ENCODE assay signal across 20 cellular contexts in the genomic region with DNA sequence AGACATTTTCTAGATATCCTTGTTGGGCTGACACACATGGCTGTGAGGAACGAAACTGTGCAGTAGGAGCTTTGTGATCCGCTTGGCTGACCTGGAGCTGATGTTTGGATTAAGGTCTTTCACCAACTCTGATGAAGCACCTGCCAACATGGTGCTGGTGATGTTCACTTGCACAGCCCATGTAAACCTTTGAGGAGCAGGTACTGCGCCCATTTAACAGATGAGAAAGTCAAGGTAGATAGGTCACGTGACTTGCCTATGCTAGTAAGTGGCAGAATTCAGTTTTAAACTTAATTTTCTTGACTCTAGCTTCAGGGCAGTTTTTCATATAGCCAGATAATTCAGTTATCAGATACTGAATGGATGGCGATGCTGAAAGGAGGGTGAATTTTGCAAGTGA.
DNase-seq lines count a peak whose midpoint lies in the region; ATAC-seq, FAIRE-seq and TF ChIP-seq lines count a peak whose summit lies in the region.
"Had no signal": no experiment of that assay in that cellular context is flagged by ENCODE, and none has a peak within 500 bp of the region (broad histone marks: within the 10 kb centered on the region; RNA-seq: fewer than 3 reads in every experiment).

No MANE protein-coding gene starts in this region.

- no peaks in the 10 kb centered on the region for H3K9me2 ChIP-seq in neural cell (ENCODE audit: insufficient read depth, low read length)

- no peak overlapping the region for H2AFZ ChIP-seq in HepG2 (ENCODE audit: low read length)
- no peak overlapping the region for H2AFZ ChIP-seq in K562 (ENCODE audit: low read depth, low read length)
- H2AFZ ChIP-seq in neural cell (ENCODE audit: low read depth, low read length): no peak overlapping the region
- H2AFZ ChIP-seq: GM23338 had no signal

- H3K4me2 ChIP-seq in HepG2 (ENCODE audit: low read depth, low read length) (no peak overlapping the region), K562 (ENCODE audit: insufficient read depth, low read length) (no peak overlapping the region), neural cell (ENCODE audit: low read length) (no peak overlapping the region)
- H3K4me2 ChIP-seq: BLaER1, GM23338 had no signal

- H4K20me1 ChIP-seq in HepG2 (ENCODE audit: insufficient read depth, low read length) (no peaks in the 10 kb centered on the region), K562 (replicated peaks; ENCODE audit: control insufficient read depth, insufficient read depth, low read length) (peaks cover 7% of the 10 kb centered on the region; the same call in 1 of the 2 replicates), neural cell (ENCODE audit: insufficient read depth) (no peaks in the 10 kb centered on the region)
- H4K20me1 ChIP-seq: BLaER1 had no signal

- TF ChIP-seq EP300 in HepG2 (IDR thresholded peaks at IDR 0.05; ENCODE audit: low read depth in 2 of 2, low read length in 2 of 2): no peak
- no peak for TF ChIP-seq EP300 in HepG2 (CRISPR knock-in tag; IDR thresholded peaks at IDR 0.05; ENCODE audit: borderline replicate concordance)
- TF ChIP-seq EP300 in K562 (IDR thresholded peaks at IDR 0.05; ENCODE audit: low read length): no peak
- TF ChIP-seq EP300 in neural cell (conservative IDR thresholded peaks at IDR 0.05; ENCODE audit: poor library complexity, severe bottlenecking): no peak

- TF ChIP-seq CTCF in HepG2 (CRISPR knock-in tag; IDR thresholded peaks at IDR 0.05) (no peak), right lobe of liver (IDR thresholded peaks at IDR 0.05) (no peak), K562 (IDR thresholded peaks at IDR 0.05 in 2 of 3, conservative IDR thresholded peaks at IDR 0.05 in 1 of 3; ENCODE audit: insufficient read depth in 2 of 3, low read depth in 1 of 3, low read length in 3 of 3) (no peak), neural cell (IDR thresholded peaks at IDR 0.05; ENCODE audit: poor library complexity, severe bottlenecking) (no peak), foreskin keratinocyte (conservative IDR thresholded peaks at IDR 0.05) (no peak)

- no peaks in the 10 kb centered on the region for H3F3A ChIP-seq in neural cell (ENCODE audit: insufficient read depth, low read length, poor library complexity, severe bottlenecking)

- 24% methylated on average over 5 of the region's 5 CpGs for WGBS in HepG2 (ENCODE audit: low lambda C conversion rate)
- 80% methylated on average over 3 of the region's 5 CpGs for WGBS in right lobe of liver (ENCODE audit: insufficient coverage, low coverage, low lambda C conversion rate, missing lambda C conversion rate)
- under 1% methylated on average over 5 of the region's 5 CpGs for WGBS in K562 (ENCODE audit: insufficient coverage, low coverage, missing lambda C conversion rate)

- CTCF ChIA-PET in HepG2 (lab: Yijun Ruan, JAX; ENCODE audit: low intra/inter-chr PET ratio, low total read pairs): no interaction called here
- CTCF ChIA-PET in K562 (lab: Yijun Ruan, JAX; ENCODE audit: low intra/inter-chr PET ratio): no interaction called here

- no peaks in the 10 kb centered on the region for H3K4me1 ChIP-seq in HepG2 (ENCODE audit: insufficient read depth, low read length)
- no peaks in the 10 kb centered on the region for H3K4me1 ChIP-seq in right lobe of liver
- H3K4me1 ChIP-seq in K562 (replicated peaks in 1 of 2; ENCODE audit: control insufficient read depth in 2 of 2, insufficient read depth in 2 of 2, low read length in 2 of 2): no peaks in the 10 kb centered on the region
- no peaks in the 10 kb centered on the region for H3K4me1 ChIP-seq in foreskin keratinocyte
- H3K4me1 ChIP-seq: BLaER1, Caco-2 had no signal

- no peaks in the 10 kb centered on the region for H3K36me3 ChIP-seq in HepG2 (replicated peaks in 1 of 2; ENCODE audit: control insufficient read depth in 1 of 2, insufficient read depth in 2 of 2, low read length in 2 of 2)
- H3K36me3 ChIP-seq in right lobe of liver: no peaks in the 10 kb centered on the region
- no peaks in the 10 kb centered on the region for H3K36me3 ChIP-seq in K562 (ENCODE audit: control insufficient read depth, insufficient read depth, low read length)
- H3K36me3 ChIP-seq in neural cell (ENCODE audit: insufficient read depth, low read length): no peaks in the 10 kb centered on the region
- H3K36me3 ChIP-seq: BLaER1 had no signal

- TF ChIP-seq POLR2A in HepG2 (IDR thresholded peaks at IDR 0.05; ENCODE audit: insufficient read depth in 1 of 2, low read depth in 2 of 2, low read length in 2 of 2) (no peak), right lobe of liver (IDR thresholded peaks at IDR 0.05) (no peak), K562 (conservative IDR thresholded peaks at IDR 0.05) (no peak)

- FAIRE-seq in HepG2 (lab: Jason Lieb, UNC) (no peak), K562 (lab: Jason Lieb, UNC) (no peak)
- FAIRE-seq: A204.1, G401.6 had no signal

- H3K27me3 ChIP-seq in HepG2 (ENCODE audit: control insufficient read depth in 1 of 2, insufficient read depth in 2 of 2, low read length in 2 of 2): peaks cover 2 to 24% of the 10 kb centered on the region in 2 experiments; a peak in 4 of 5 replicates
- no peaks in the 10 kb centered on the region for H3K27me3 ChIP-seq in right lobe of liver
- peaks cover 7 to 29% of the 10 kb centered on the region in 2 experiments; a peak in 4 of 5 replicates for H3K27me3 ChIP-seq in K562 (ENCODE audit: control insufficient read depth in 2 of 2, insufficient read depth in 2 of 2, low read length in 2 of 2)
- no peaks in the 10 kb centered on the region for H3K27me3 ChIP-seq in neural cell (ENCODE audit: insufficient read depth, low read depth, low read length)
- H3K27me3 ChIP-seq in foreskin keratinocyte: peaks cover 2% of the 10 kb centered on the region
- H3K27me3 ChIP-seq: BLaER1 had no signal

- in situ Hi-C loops in HepG2 (cut with HindIII; ENCODE audit: extremely low pct_ligation_motif_present, low pct_unique_long_range_greater_than_20kb): no loop called here
- in situ Hi-C loops in K562 (cut with MboI): no loop called here

- POLR2A ChIA-PET in HepG2 (lab: Yijun Ruan, JAX) (no interaction called here), K562 (lab: Yijun Ruan, JAX) (no interaction called here)

- TF ChIP-seq RAD21 in HepG2 (CRISPR knock-in tag; IDR thresholded peaks at IDR 0.05) (no peak), K562 (CRISPR knock-in tag; conservative IDR thresholded peaks at IDR 0.05 in 1 of 2, IDR thresholded peaks at IDR 0.05 in 1 of 2) (no peak), neural cell (conservative IDR thresholded peaks at IDR 0.05) (no peak)

- H3K27ac ChIP-seq in HepG2 (ENCODE audit: extremely low read length, insufficient read depth, low read length): no peak overlapping the region
- no peak overlapping the region for H3K27ac ChIP-seq in right lobe of liver
- no peak overlapping the region for H3K27ac ChIP-seq in K562 (ENCODE audit: extremely low read depth, low read depth, low read length)
- H3K27ac ChIP-seq in neural cell (ENCODE audit: low read length): peak overlapping the region; percentile 91
- H3K27ac ChIP-seq in foreskin keratinocyte: no peak overlapping the region
- H3K27ac ChIP-seq: 22Rv1, BLaER1, C4-2B had no signal

- ATAC-seq in HepG2 (no peak), right lobe of liver (no peak), K562 (no peak), HG02798 (IDR thresholded peaks at IDR 0.05; ENCODE audit: poor library complexity, unreplicated experiment) (no peak), foreskin keratinocyte (no peak), GM18517 (IDR thresholded peaks at IDR 0.05; ENCODE audit: unreplicated experiment) (no peak)
- ATAC-seq: CD8-positive, alpha-beta T cell; GM23338 had no signal

- intact Hi-C loops in HepG2 (cut with micrococcal nuclease; ENCODE audit: unreplicated experiment) (no loop called here), right lobe of liver (cut with DNase I) (no loop called here), K562 (cut with micrococcal nuclease) (no loop called here)

- H3K4me3 ChIP-seq in HepG2 (replicated peaks in 1 of 3; ENCODE audit: insufficient read depth in 1 of 3, low read depth in 2 of 3, low read length in 3 of 3): no peak overlapping the region
- H3K4me3 ChIP-seq in right lobe of liver: no peak overlapping the region
- H3K4me3 ChIP-seq in K562: no peak overlapping the region
- H3K4me3 ChIP-seq in neural cell (ENCODE audit: low read length): no peak overlapping the region
- H3K4me3 ChIP-seq: BLaER1, GM23338 had no signal

- no peak overlapping the region for H3K9ac ChIP-seq in HepG2 (ENCODE audit: insufficient read depth, low read depth, low read length)
- H3K9ac ChIP-seq in K562 (ENCODE audit: insufficient read depth in 1 of 2, low read depth in 2 of 2, low read length in 2 of 2): no peak overlapping the region
- H3K9ac ChIP-seq in neural cell (ENCODE audit: low read length): no peak overlapping the region
- H3K9ac ChIP-seq: BLaER1 had no signal

- no peak for DNase-seq in HepG2 (ENCODE audit: low spot score)
- DNase-seq in right lobe of liver: no peak
- DNase-seq in K562 (ENCODE audit: extremely low read depth in 1 of 4, low spot score in 3 of 4): no peak
- no peak for DNase-seq in foreskin keratinocyte
- DNase-seq: Caco-2; CD4-positive, CD25-positive, alpha-beta regulatory T cell; CD8-positive, alpha-beta T cell; DMS153; DND-41; H9; HFFc6 had no signal

- H3K9me1 ChIP-seq in K562 (ENCODE audit: control insufficient read depth, insufficient read depth, low read length): no peaks in the 10 kb centered on the region

- no peaks in the 10 kb centered on the region for H3K79me2 ChIP-seq in HepG2 (ENCODE audit: insufficient read depth, low read length)
- no peaks in the 10 kb centered on the region for H3K79me2 ChIP-seq in K562 (ENCODE audit: control insufficient read depth, insufficient read depth, low read length)
- H3K79me2 ChIP-seq in neural cell (replicated peaks; ENCODE audit: insufficient read depth, low read length): no peaks in the 10 kb centered on the region

- H3K9me3 ChIP-seq in HepG2 (ENCODE audit: low read length) (no peaks in the 10 kb centered on the region), right lobe of liver (no peaks in the 10 kb centered on the region), K562 (replicated peaks; ENCODE audit: control insufficient read depth, insufficient read depth, low read depth, low read length) (no peaks in the 10 kb centered on the region), neural cell (ENCODE audit: low read length) (no peaks in the 10 kb centered on the region)
- H3K9me3 ChIP-seq: BLaER1, Caco-2 had no signal

- BruUV-seq in HepG2 (replicated peaks; lab: Mats Ljungman, UMichigan): no TSS peak
- BruUV-seq in K562 (replicated peaks; lab: Mats Ljungman, UMichigan): no TSS peak
